ENCODE assay signal across 1 cellular context in genomic region chr1:184329255-184329953, GRCh38.
TF ChIP-seq lines count a peak whose summit lies in the region.

No MANE protein-coding gene starts in this region.

TF ChIP-seq in GM23338, 12 proteins besides CTCF, POLR2A, EP300 and RAD21 (continued from another document):
- no peak for TF ChIP-seq ZNF462 (CRISPR knock-in tag; IDR thresholded peaks at IDR 0.05)
